In genomic region chr10:31099664-31100063, GRCh38 we compare ENCODE assay signal across 14 cellular contexts.
DNase-seq lines count a peak whose midpoint lies in the region; ATAC-seq lines count a peak whose summit lies in the region.
"Had no signal": no experiment of that assay in that cellular context is flagged by ENCODE, and none has a peak within 500 bp of the region (broad histone marks: within the 10 kb centered on the region; RNA-seq: fewer than 3 reads in every experiment).

No MANE protein-coding gene starts in this region.

- H4K8ac ChIP-seq in mesenchymal stem cell (ENCODE audit: low read length), result peak overlapping the region; percentile 62

- no peak for ATAC-seq in HG02759 (IDR thresholded peaks at IDR 0.05; ENCODE audit: unreplicated experiment)

- H3K27ac ChIP-seq in KOPT-K1 (ENCODE audit: low read depth, low read length, poor library complexity, severe bottlenecking) (peak overlapping the region; percentile 77), mesenchymal stem cell (ENCODE audit: low read length, poor library complexity, severe bottlenecking) (peak overlapping the region; percentile 41)
- H3K27ac ChIP-seq: esophagus muscularis mucosa, HL-60, upper lobe of left lung had no signal

- H3K27me3 ChIP-seq in mesenchymal stem cell (ENCODE audit: control insufficient read depth in 1 of 2, insufficient read depth in 1 of 2, low read length in 2 of 2), result no peaks in the 10 kb centered on the region
- H3K27me3 ChIP-seq: esophagus muscularis mucosa, upper lobe of left lung had no signal

- no peak overlapping the region for H2AFZ ChIP-seq in mesenchymal stem cell (ENCODE audit: low read depth, low read length)

- no peak overlapping the region for H2BK15ac ChIP-seq in mesenchymal stem cell (ENCODE audit: low read depth, poor library complexity, severe bottlenecking)

- no peak overlapping the region for H3K9ac ChIP-seq in mesenchymal stem cell (ENCODE audit: low read length)

- peak overlapping the region in 1 of 2 experiments; percentile 34 for H3K23ac ChIP-seq in mesenchymal stem cell (ENCODE audit: low read length in 2 of 2)

- H4K91ac ChIP-seq in mesenchymal stem cell (ENCODE audit: low read length), result peak overlapping the region; percentile 82

- H3K79me1 ChIP-seq in mesenchymal stem cell (replicated peaks; ENCODE audit: low read length, poor library complexity, severe bottlenecking), result no peaks in the 10 kb centered on the region

- no peak overlapping the region for H3K14ac ChIP-seq in mesenchymal stem cell (ENCODE audit: low read length in 2 of 2)

- H3K4me3 ChIP-seq in mesenchymal stem cell (ENCODE audit: insufficient read depth in 1 of 2, low read depth in 1 of 2, low read length in 2 of 2), result no peak overlapping the region
- H3K4me3 ChIP-seq: esophagus muscularis mucosa, lung, upper lobe of left lung had no signal

- no peak overlapping the region for H3K4ac ChIP-seq in mesenchymal stem cell (ENCODE audit: low read depth in 1 of 2, low read length in 2 of 2)

- H3K9me3 ChIP-seq in KOPT-K1 (ENCODE audit: insufficient read depth, low read length, poor library complexity, severe bottlenecking), result no peaks in the 10 kb centered on the region
- no peaks in the 10 kb centered on the region for H3K9me3 ChIP-seq in mesenchymal stem cell (ENCODE audit: control insufficient read depth, low read length)
- H3K9me3 ChIP-seq: esophagus muscularis mucosa, upper lobe of left lung had no signal

- no peak overlapping the region for H2BK5ac ChIP-seq in mesenchymal stem cell (ENCODE audit: low read depth, low read length, poor library complexity, severe bottlenecking)

- peak overlapping the region; percentile 38 to 44 for H3K18ac ChIP-seq in mesenchymal stem cell (ENCODE audit: low read depth in 1 of 2, low read length in 2 of 2)

- peak overlapping the region; percentile 93 for H2AK5ac ChIP-seq in mesenchymal stem cell (ENCODE audit: low read length, severe bottlenecking)

- in situ Hi-C loops in ACHN (cut with HindIII; ENCODE audit: low pct_ligation_motif_present, low pct_unique_long_range_greater_than_20kb, low sequenced_read_pairs), result no loop called here

- 72% methylated on average over 8 of the region's 10 CpGs for WGBS in mesenchymal stem cell

- H3K4me1 ChIP-seq in mesenchymal stem cell (ENCODE audit: control insufficient read depth, insufficient read depth, low read depth, low read length), result peaks cover 25% of the 10 kb centered on the region

- peak overlapping the region; percentile 52 to 81 for H2BK12ac ChIP-seq in mesenchymal stem cell (ENCODE audit: low read length in 2 of 2)

- peak; percentile 81 for DNase-seq in ACHN
- DNase-seq in activated T-helper 9 cell treated with anti-CD3 and anti-CD28 coated beads, Interleukin-2, amount 50 U/mL, for 16 hours (ENCODE audit: low read depth), result peak; percentile 26
- DNase-seq in mesenchymal stem cell, result no peak
- no peak for DNase-seq in DMS153 treated with DMSO at 0.1 percent for 48 hours (lab: John Stamatoyannopoulos, UW; ENCODE audit: unreplicated experiment)
- DNase-seq in EL, result no peak
- no peak for DNase-seq in pons (ENCODE audit: low spot score)
- DNase-seq: CD4-positive, CD25-positive, alpha-beta regulatory T cell; NCI-H2081 had no signal

- H3K36me3 ChIP-seq in KOPT-K1 (ENCODE audit: insufficient read depth, low read length) (no peaks in the 10 kb centered on the region), mesenchymal stem cell (ENCODE audit: control insufficient read depth in 1 of 2, insufficient read depth in 2 of 2, low read depth in 1 of 2, low read length in 2 of 2) (no peaks in the 10 kb centered on the region)
- H3K36me3 ChIP-seq: esophagus muscularis mucosa, upper lobe of left lung had no signal

- no peak overlapping the region for H3K4me2 ChIP-seq in mesenchymal stem cell (ENCODE audit: low read length, poor library complexity, severe bottlenecking)

- H2BK120ac ChIP-seq in mesenchymal stem cell (ENCODE audit: low read depth, low read length), result peak overlapping the region; percentile 35

Comparison
In these comparisons a context has a peak if more than half of its experiments do, and no peak if none do; other contexts are left out.
1. DNase-seq: peak in ACHN (single experiment) and activated T-helper 9 cell treated with anti-CD3 and anti-CD28 coated beads, Interleukin-2, amount 50 U/mL, for 16 hours (single experiment); none in mesenchymal stem cell (single experiment), DMS153 treated with DMSO at 0.1 percent for 48 hours (single experiment), EL (single experiment) and pons (single experiment).